15 cellular contexts compared by ENCODE assay signal in genomic region chr4:153000068-153000420, GRCh38.
DNase-seq lines count a peak whose midpoint lies in the region; ATAC-seq and TF ChIP-seq lines count a peak whose summit lies in the region.
"Had no signal": no experiment of that assay in that cellular context is flagged by ENCODE, and none has a peak within 500 bp of the region (broad histone marks: within the 10 kb centered on the region; RNA-seq: fewer than 3 reads in every experiment).

No MANE protein-coding gene starts in this region.

- peaks cover 7 to 22% of the 10 kb centered on the region in 2 donors for H3K4me1 ChIP-seq in esophagus (ENCODE audit: control insufficient read depth in 2 of 2, insufficient read depth in 2 of 2, low read length in 1 of 2)
- H3K4me1 ChIP-seq: A549 had no signal

- H3K9me3 Mint-ChIP-seq in Calu3 (ENCODE audit: low read depth, unreplicated experiment), result no peaks in the 10 kb centered on the region
- H3K9me3 Mint-ChIP-seq: GM23338, H9 had no signal

- no peaks in the 10 kb centered on the region for H3K36me3 Mint-ChIP-seq in Calu3 (ENCODE audit: insufficient read depth, unreplicated experiment)
- H3K36me3 Mint-ChIP-seq: CD4-positive, CD25-positive, alpha-beta regulatory T cell had no signal

- intact Hi-C loops in Calu3 (cut with micrococcal nuclease; ENCODE audit: unreplicated experiment), result no loop called here

- H3K4me3 ChIP-seq in WERI-Rb-1 (ENCODE audit: low read depth, low read length), result no peak overlapping the region
- H3K4me3 ChIP-seq in esophagus (ENCODE audit: low read depth in 1 of 2, low read length in 2 of 2), result no peak overlapping the region
- H3K4me3 ChIP-seq: A549, BLaER1, GM23338 had no signal

- TF ChIP-seq CTCF in 22Rv1 (IDR thresholded peaks at IDR 0.05) (no peak), C4-2B (conservative IDR thresholded peaks at IDR 0.05) (no peak), WERI-Rb-1 (IDR thresholded peaks at IDR 0.05; ENCODE audit: low read depth, low read length) (no peak), Calu3 (IDR thresholded peaks at IDR 0.05; ENCODE audit: unreplicated experiment) (no peak)

- peaks cover 25% of the 10 kb centered on the region for H3K4me1 Mint-ChIP-seq in Calu3 (ENCODE audit: low read depth, unreplicated experiment)
- H3K4me1 Mint-ChIP-seq: CD4-positive, CD25-positive, alpha-beta regulatory T cell had no signal

- H3K27ac Mint-ChIP-seq in Calu3 (ENCODE audit: unreplicated experiment), result no peak overlapping the region
- H3K27ac Mint-ChIP-seq: CD4-positive, CD25-positive, alpha-beta regulatory T cell; GM23338; H9 had no signal

- CTCF ChIA-PET in Calu3 (lab: Charles Lee), result interaction anchor here (0.8 kb wide), 1 partner anchor 16 kb away, joined by 3 read pairs; no protein-coding TSS in a partner anchor

- peaks cover 13% of the 10 kb centered on the region for H3K27me3 Mint-ChIP-seq in Calu3 (ENCODE audit: unreplicated experiment)

- 56 to 70% methylated on average over 1 of the region's 1 CpG for WGBS in esophagus, 2 donors

- DNase-seq in WERI-Rb-1, result no peak
- no peak for DNase-seq in Calu3
- DNase-seq in NOMO-1 (lab: John Stamatoyannopoulos, UW; ENCODE audit: unreplicated experiment in 2 of 2), result no peak
- DNase-seq: AML-193; CD4-positive, CD25-positive, alpha-beta regulatory T cell; H9 had no signal

- H3K36me3 ChIP-seq in WERI-Rb-1 (no peaks in the 10 kb centered on the region), esophagus (ENCODE audit: control insufficient read depth in 2 of 2, insufficient read depth in 2 of 2, low read length in 1 of 2) (no peaks in the 10 kb centered on the region)
- H3K36me3 ChIP-seq: BLaER1 had no signal

- ATAC-seq in HG03354 (IDR thresholded peaks at IDR 0.05; ENCODE audit: poor library complexity, severe bottlenecking, unreplicated experiment), result no peak
- ATAC-seq: A549, GM23338, HepG2 had no signal

- no peak overlapping the region for H3K4me3 Mint-ChIP-seq in Calu3 (ENCODE audit: low read depth, unreplicated experiment)
- H3K4me3 Mint-ChIP-seq: CD4-positive, CD25-positive, alpha-beta regulatory T cell; GM23338; H9 had no signal

- BruUV-seq in Calu3 (replicated peaks; lab: Mats Ljungman, UMichigan), result no TSS peak

- H3K9me3 ChIP-seq in WERI-Rb-1 (ENCODE audit: severe bottlenecking), result no peaks in the 10 kb centered on the region
- no peaks in the 10 kb centered on the region for H3K9me3 ChIP-seq in esophagus (ENCODE audit: control insufficient read depth in 2 of 2, insufficient read depth in 1 of 2, low read depth in 1 of 2, low read length in 1 of 2)
- H3K9me3 ChIP-seq: A549, BLaER1 had no signal

- H3K27me3 ChIP-seq in WERI-Rb-1 (ENCODE audit: insufficient read depth, low read depth, severe bottlenecking) (no peaks in the 10 kb centered on the region), esophagus (ENCODE audit: control insufficient read depth in 1 of 2, insufficient read depth in 2 of 2, low read length in 2 of 2) (no peaks in the 10 kb centered on the region)
- H3K27me3 ChIP-seq: BLaER1 had no signal

- H3K27ac ChIP-seq in 22Rv1 (peak overlapping the region; percentile 49), C4-2B (peak overlapping the region; percentile 100), WERI-Rb-1 (peak overlapping the region; percentile 26), esophagus (ENCODE audit: low read depth in 2 of 2, low read length in 1 of 2) (peak overlapping the region; percentile 27 to 58)
- H3K27ac ChIP-seq: A549, BLaER1, KMS-11 had no signal

Comparison
In these comparisons a context has a peak if more than half of its experiments do, and no peak if none do; other contexts are left out.
1. H3K27ac ChIP-seq: peak in every context shown above with its lines; median percentile 100 in C4-2B; 49 in 22Rv1; 42 in esophagus; 26 in WERI-Rb-1.